ENCODE assay signal across 12 cellular contexts in the genomic region with DNA sequence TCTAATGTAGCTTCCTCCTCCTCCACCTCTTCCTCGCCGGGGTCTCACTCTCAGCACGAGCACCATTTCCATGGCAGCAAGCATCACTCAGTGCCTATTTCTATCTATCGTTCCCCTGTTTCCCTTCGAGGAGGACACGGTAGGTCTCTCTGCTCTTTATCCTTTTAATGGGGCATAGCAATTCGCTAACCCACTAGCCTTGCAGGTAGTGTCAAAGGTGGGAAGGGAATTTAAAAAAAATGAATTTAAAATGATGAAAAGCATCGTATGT.
DNase-seq lines count a peak whose midpoint lies in the region; ATAC-seq, FAIRE-seq and TF ChIP-seq lines count a peak whose summit lies in the region.
"Had no signal": no experiment of that assay in that cellular context is flagged by ENCODE, and none has a peak within 500 bp of the region (broad histone marks: within the 10 kb centered on the region; RNA-seq: fewer than 3 reads in every experiment).

No MANE protein-coding gene starts in this region.

- intact Hi-C loops in pancreas (cut with DNase I): no loop called here

- DNase-seq in WTC11 (ENCODE audit: low spot score) (no peak), pancreas (no peak), midbrain (lab: John Stamatoyannopoulos, UW) (no peak), NCI-H187 treated with DMSO at 0.1 percent for 48 hours (lab: John Stamatoyannopoulos, UW) (no peak)
- DNase-seq in activated naive CD8-positive, alpha-beta T cell treated with anti-CD3 and anti-CD28 coated beads for 36 hours: no peak
- DNase-seq: activated CD4-positive, CD25-positive, alpha-beta regulatory T cell treated with anti-CD3 and anti-CD28 coated beads, Interleukin-2, amount 50 U/mL, for 72 hours; activated effector memory CD4-positive, alpha-beta T cell treated with Interleukin-2 at 50 U/mL for 16 hours; GOT3; NCI-H774 had no signal

- H3K27me3 ChIP-seq in ACC112 (ENCODE audit: insufficient read depth, low read length) (peaks cover 62% of the 10 kb centered on the region), gastroesophageal sphincter (no peaks in the 10 kb centered on the region), pancreas (no peaks in the 10 kb centered on the region)

- H3K4me3 ChIP-seq in ACC112 (ENCODE audit: low read depth, low read length) (peak overlapping the region; percentile 80), gastroesophageal sphincter (peak overlapping the region; percentile 60 to 70), pancreas (peak overlapping the region; percentile 35 to 59 (median 47))

- POLR2A ChIA-PET in WTC11 (lab: Charles Lee): no interaction called here

- H3K4me3 Mint-ChIP-seq in WTC11: peak overlapping the region; percentile 87
- no peak overlapping the region for H3K4me3 Mint-ChIP-seq in activated naive CD8-positive, alpha-beta T cell treated with anti-CD3 and anti-CD28 coated beads for 36 hours

- H3K4me1 ChIP-seq in ACC112 (ENCODE audit: control insufficient read depth, insufficient read depth, low read length, unreplicated experiment) (no peaks in the 10 kb centered on the region), gastroesophageal sphincter (peaks cover 0 to 24% (median 9%) of the 10 kb centered on the region in 3 donors), pancreas (peaks cover 4 to 16% (median 13%) of the 10 kb centered on the region in 3 donors)

- H3K9me3 ChIP-seq in gastroesophageal sphincter (no peaks in the 10 kb centered on the region), pancreas (no peaks in the 10 kb centered on the region)

- 3 to 4% methylated on average over 8 of the region's 8 CpGs for WGBS in gastroesophageal sphincter (ENCODE audit: low coverage in 1 of 2), 2 donors
- WGBS in pancreas, 2 donors: 1 to 3% methylated on average over 8 of the region's 8 CpGs

- no peak overlapping the region for H3K27ac Mint-ChIP-seq in WTC11
- H3K27ac Mint-ChIP-seq in activated naive CD8-positive, alpha-beta T cell treated with anti-CD3 and anti-CD28 coated beads for 36 hours: no peak overlapping the region

- H3K36me3 ChIP-seq in ACC112 (ENCODE audit: insufficient read depth, low read length): no peaks in the 10 kb centered on the region
- H3K36me3 ChIP-seq in gastroesophageal sphincter: no peaks in the 10 kb centered on the region
- no peaks in the 10 kb centered on the region for H3K36me3 ChIP-seq in pancreas

- CTCF ChIA-PET in WTC11 (lab: Charles Lee): no interaction called here

- H3K4me1 Mint-ChIP-seq in WTC11: peaks cover 33% of the 10 kb centered on the region
- no peaks in the 10 kb centered on the region for H3K4me1 Mint-ChIP-seq in activated naive CD8-positive, alpha-beta T cell treated with anti-CD3 and anti-CD28 coated beads for 36 hours

- H3K27ac ChIP-seq in ACC112 (ENCODE audit: low read depth, low read length): no peak overlapping the region
- H3K27ac ChIP-seq in gastroesophageal sphincter: peak overlapping the region in 3 of 4 donors; percentile 47 to 77 (median 76)
- no peak overlapping the region for H3K27ac ChIP-seq in pancreas

- FAIRE-seq in pancreas (lab: Jason Lieb, UNC): no peak

- TF ChIP-seq POLR2A in gastroesophageal sphincter (IDR thresholded peaks at IDR 0.05): no peak

- ATAC-seq in WTC11 (no peak), gastroesophageal sphincter (no peak), pancreas (no peak), HG02571 (IDR thresholded peaks at IDR 0.05; ENCODE audit: unreplicated experiment) (no peak)

- peaks cover 76% of the 10 kb centered on the region for H3K27me3 Mint-ChIP-seq in WTC11 (ENCODE audit: low read depth)
- H3K27me3 Mint-ChIP-seq in activated naive CD8-positive, alpha-beta T cell treated with anti-CD3 and anti-CD28 coated beads for 36 hours: peaks cover 65% of the 10 kb centered on the region

- TF ChIP-seq CTCF in WTC11 (IDR thresholded peaks at IDR 0.05) (no peak), gastroesophageal sphincter (IDR thresholded peaks at IDR 0.05) (no peak), pancreas (IDR thresholded peaks at IDR 0.05) (no peak)

- no peak for TF ChIP-seq EP300 in gastroesophageal sphincter (IDR thresholded peaks at IDR 0.05)

- H3K36me3 Mint-ChIP-seq in WTC11: peaks cover 4% of the 10 kb centered on the region; the same call in 1 of the 2 replicates
- H3K36me3 Mint-ChIP-seq in activated naive CD8-positive, alpha-beta T cell treated with anti-CD3 and anti-CD28 coated beads for 36 hours: no peaks in the 10 kb centered on the region

- no peaks in the 10 kb centered on the region; the same call in 1 of the 2 replicates for H3K9me3 Mint-ChIP-seq in WTC11
- H3K9me3 Mint-ChIP-seq in activated naive CD8-positive, alpha-beta T cell treated with anti-CD3 and anti-CD28 coated beads for 36 hours: no peaks in the 10 kb centered on the region

- no peaks in the 10 kb centered on the region for H3K79me2 ChIP-seq in ACC112 (ENCODE audit: control insufficient read depth, insufficient read depth, low read length, unreplicated experiment)

- peak overlapping the region; percentile 75 for H2AFZ ChIP-seq in ACC112 (ENCODE audit: low read length, unreplicated experiment)

TF ChIP-seq in WTC11, 78 proteins besides CTCF, POLR2A, EP300 and RAD21 (continues in another document):
- TF ChIP-seq ZNF263 (CRISPR knock-in tag; IDR thresholded peaks at IDR 0.05; ENCODE audit: low read depth) (no peak), JUN (CRISPR knock-in tag; IDR thresholded peaks at IDR 0.05) (no peak), STAT6 (CRISPR knock-in tag; conservative IDR thresholded peaks at IDR 0.05; ENCODE audit: low read depth) (no peak), PRRX2 (CRISPR knock-in tag; IDR thresholded peaks at IDR 0.05) (no peak), HMGA2 (CRISPR knock-in tag; IDR thresholded peaks at IDR 0.05) (no peak), HMGXB4 (CRISPR knock-in tag; IDR thresholded peaks at IDR 0.05) (no peak)
- TF ChIP-seq, protein P1, sequence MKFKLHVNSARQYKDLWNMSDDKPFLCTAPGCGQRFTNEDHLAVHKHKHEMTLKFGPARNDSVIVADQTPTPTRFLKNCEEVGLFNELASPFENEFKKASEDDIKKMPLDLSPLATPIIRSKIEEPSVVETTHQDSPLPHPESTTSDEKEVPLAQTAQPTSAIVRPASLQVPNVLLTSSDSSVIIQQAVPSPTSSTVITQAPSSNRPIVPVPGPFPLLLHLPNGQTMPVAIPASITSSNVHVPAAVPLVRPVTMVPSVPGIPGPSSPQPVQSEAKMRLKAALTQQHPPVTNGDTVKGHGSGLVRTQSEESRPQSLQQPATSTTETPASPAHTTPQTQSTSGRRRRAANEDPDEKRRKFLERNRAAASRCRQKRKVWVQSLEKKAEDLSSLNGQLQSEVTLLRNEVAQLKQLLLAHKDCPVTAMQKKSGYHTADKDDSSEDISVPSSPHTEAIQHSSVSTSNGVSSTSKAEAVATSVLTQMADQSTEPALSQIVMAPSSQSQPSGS (CRISPR knock-in tag; IDR thresholded peaks at IDR 0.05; ENCODE audit: borderline replicate concordance, low read depth): no peak

Comparison
In these comparisons a context has a peak if more than half of its experiments do, and no peak if none do; other contexts are left out.
1. H3K27ac ChIP-seq: peak in gastroesophageal sphincter (3 of 4); none in ACC112 (single experiment) and pancreas (0 of 4).
2. Peak in every context shown above with its lines, with median percentiles within 50 percentile points of each other: H3K4me3 ChIP-seq.